Comparison of ENCODE assay signal across 4 cellular contexts in genomic region chr6:151882206-151882605, GRCh38.
"Had no signal": no experiment of that assay in that cellular context is flagged by ENCODE, and none has a peak within 500 bp of the region (broad histone marks: within the 10 kb centered on the region; RNA-seq: fewer than 3 reads in every experiment).

No MANE protein-coding gene starts in this region.

- ATAC-seq: GM23338 had no signal

- H3K27ac Mint-ChIP-seq: GM23338, H9 had no signal

- H3K4me3 Mint-ChIP-seq: GM23338, H9 had no signal

- H3K9me3 Mint-ChIP-seq: GM23338, H9 had no signal

- H3K4me1 Mint-ChIP-seq: GM23338, H9 had no signal

- DNase-seq: H9, HCEC 1CT, IMR-90 had no signal

- H3K4me3 ChIP-seq: GM23338 had no signal
